ENCODE assay signal across 15 cellular contexts in genomic region chr13:48679941-48680630, GRCh38. TPM values are rescaled to one million over a fixed set of nuclear protein-coding genes. Genes with fewer than 3 reads are reported as not detected.
"Had no signal": no experiment of that assay in that cellular context is flagged by ENCODE, and none has a peak within 500 bp of the region (broad histone marks: within the 10 kb centered on the region; RNA-seq: fewer than 3 reads in every experiment).

No MANE protein-coding gene starts in this region.

- H3K4me1 Mint-ChIP-seq: activated CD4-positive, alpha-beta T cell treated with anti-CD3 and anti-CD28 coated beads, Interleukin-2, amount 10 ng/mL, durations not matched to agents 24 days and 14 days had no signal

- H3K4me3 Mint-ChIP-seq: activated CD4-positive, alpha-beta T cell treated with anti-CD3 and anti-CD28 coated beads, Interleukin-2, amount 10 ng/mL, durations not matched to agents 24 days and 14 days; activated naive CD4-positive, alpha-beta T cell treated with anti-CD3 and anti-CD28 coated beads for 36 hours; activated T-cell treated with anti-CD3 and anti-CD28 coated beads, Interleukin-2, amount 50 U/mL, for 4 hours; endodermal cell; T-helper 1 cell treated with Interleukin-12 subunit alpha and Interleukin-12 subunit beta and Interleukin-4 antibody, amounts not matched to agents 30 μg/mL and 1 μg/mL, for 36 hours had no signal

- H3K36me3 Mint-ChIP-seq: brain had no signal

- ATAC-seq: activated T-cell treated with anti-CD3 and anti-CD28 coated beads, Interleukin-2, amount 50 U/mL, for 4 hours; left lung had no signal

- H3K4me3 ChIP-seq: left lung, ovary, sigmoid colon had no signal

- H3K36me3 ChIP-seq: left lung, ovary, sigmoid colon had no signal

- DNase-seq: activated CD4-positive, alpha-beta T cell treated with anti-CD3 and anti-CD28 coated beads, Interleukin-2, amount 10 ng/mL, durations not matched to agents 24 days and 14 days; activated CD8-positive, alpha-beta memory T cell treated with anti-CD3 and anti-CD28 coated beads, Interleukin-2, amount 50 U/mL, for 4 hours; activated naive CD4-positive, alpha-beta T cell treated with anti-CD3 and anti-CD28 coated beads for 36 hours; activated T-cell treated with anti-CD3 and anti-CD28 coated beads, Interleukin-2, amount 50 U/mL, for 4 hours; cerebellar nuclear complex; endodermal cell; left lung; ovary; sigmoid colon; stimulated activated naive CD4-positive, alpha-beta T cell had no signal

- H3K27me3 Mint-ChIP-seq: activated CD4-positive, alpha-beta T cell treated with anti-CD3 and anti-CD28 coated beads, Interleukin-2, amount 10 ng/mL, durations not matched to agents 24 days and 14 days; brain had no signal

- H3K27ac ChIP-seq: left lung, ovary, sigmoid colon had no signal

- H3K27ac Mint-ChIP-seq: activated CD4-positive, alpha-beta T cell treated with anti-CD3 and anti-CD28 coated beads, Interleukin-2, amount 10 ng/mL, durations not matched to agents 24 days and 14 days; activated naive CD4-positive, alpha-beta T cell treated with anti-CD3 and anti-CD28 coated beads for 36 hours; endodermal cell; T-helper 1 cell treated with Interleukin-12 subunit alpha and Interleukin-12 subunit beta and Interleukin-4 antibody, amounts not matched to agents 30 μg/mL and 1 μg/mL, for 36 hours had no signal

- H3K9me3 Mint-ChIP-seq: activated CD4-positive, alpha-beta T cell treated with anti-CD3 and anti-CD28 coated beads, Interleukin-2, amount 10 ng/mL, durations not matched to agents 24 days and 14 days; activated naive CD4-positive, alpha-beta T cell treated with anti-CD3 and anti-CD28 coated beads for 36 hours; activated T-cell treated with anti-CD3 and anti-CD28 coated beads, Interleukin-2, amount 50 U/mL, for 4 hours; brain; endodermal cell; T-helper 1 cell treated with Interleukin-12 subunit alpha and Interleukin-12 subunit beta and Interleukin-4 antibody, amounts not matched to agents 30 μg/mL and 1 μg/mL, for 36 hours had no signal

- H3K9me3 ChIP-seq: left lung, ovary, sigmoid colon had no signal

- H3K27me3 ChIP-seq: left lung, ovary, sigmoid colon had no signal

- H3K4me1 ChIP-seq: sigmoid colon had no signal

RNA-seq across cellular contexts. Expression of gene CYSLTR2, which starts 26.4 kb away (rescaled TPM):
- total RNA-seq: endodermal cell, epithelial cell of proximal tubule, myocyte, pulmonary artery endothelial cell had no signal
